8 cellular contexts compared by ENCODE assay signal in the genomic region with DNA sequence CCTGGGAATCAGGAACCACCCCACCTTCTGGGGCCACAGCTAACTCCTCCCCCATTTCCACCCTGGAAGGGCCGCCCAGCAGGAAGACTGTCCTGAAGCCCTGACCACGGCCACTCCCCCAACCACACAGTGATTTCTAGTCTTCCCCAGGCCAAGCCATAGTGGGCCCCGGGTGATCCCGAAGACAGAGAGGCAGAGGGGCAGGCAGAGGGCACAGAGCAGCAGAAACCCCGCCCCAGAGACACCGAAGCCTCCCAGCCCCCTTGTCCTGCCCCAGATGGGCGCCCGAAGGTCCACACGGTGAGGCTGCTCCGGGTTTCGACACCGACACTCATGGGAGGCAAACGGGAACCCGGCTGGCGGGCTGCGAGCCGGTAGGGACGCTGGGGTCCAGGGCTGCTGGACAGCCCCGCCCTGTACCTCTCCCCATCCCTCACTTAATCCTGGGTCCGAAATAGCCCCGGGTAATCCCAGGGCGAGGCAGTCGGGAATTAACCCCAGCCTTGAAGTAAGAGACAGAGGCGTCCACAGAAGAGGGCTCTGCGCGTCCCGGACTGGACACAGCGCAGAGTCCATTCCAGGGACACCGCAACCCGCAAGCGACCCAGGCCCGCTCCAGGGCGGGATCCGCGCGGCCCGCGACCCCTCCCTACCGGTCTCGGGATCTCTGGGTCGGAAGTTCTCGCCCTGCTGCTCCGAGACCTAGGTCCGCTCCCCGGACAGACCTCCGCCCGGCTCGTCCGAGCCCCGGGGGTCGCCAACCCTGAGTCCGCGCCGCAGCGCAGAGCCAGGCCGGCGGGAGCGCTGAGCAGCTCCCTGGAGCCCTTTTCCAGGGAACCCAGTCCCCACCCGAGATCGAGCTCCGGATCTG.
DNase-seq lines count a peak whose midpoint lies in the region; ATAC-seq, FAIRE-seq and TF ChIP-seq lines count a peak whose summit lies in the region.

No MANE protein-coding gene starts in this region.

- H3K36me3 Mint-ChIP-seq in T-helper 2 cell treated with Interferon-gamma antibody and Interleukin-4, amounts not matched to agents 5 μg/mL and 100 μg/mL, for 36 hours (ENCODE audit: low read depth), result peaks cover 12% of the 10 kb centered on the region

- TF ChIP-seq EP300 in HepG2 (IDR thresholded peaks at IDR 0.05; ENCODE audit: low read depth in 2 of 2, low read length in 2 of 2) (no peak), HepG2 (CRISPR knock-in tag; IDR thresholded peaks at IDR 0.05; ENCODE audit: borderline replicate concordance) (no peak)

- H3K9me3 Mint-ChIP-seq in T-helper 2 cell treated with Interferon-gamma antibody and Interleukin-4, amounts not matched to agents 5 μg/mL and 100 μg/mL, for 36 hours, result peaks cover 22% of the 10 kb centered on the region

- DNase-seq in T-helper 2 cell treated with Interferon-gamma antibody and Interleukin-4, amounts not matched to agents 5 μg/mL and 100 μg/mL, for 36 hours (ENCODE audit: low spot score), result no peak
- DNase-seq in T-helper 2 cell (no peak), body of pancreas (peak; percentile 60 to 74 (median 69)), HepG2 (ENCODE audit: low spot score) (peak; percentile 69), testis (peak; percentile 89)
- DNase-seq in activated CD4-positive, CD25-positive, alpha-beta regulatory T cell (lab: John Stamatoyannopoulos, UW), result no peak

- H3K27me3 ChIP-seq in body of pancreas (no peaks in the 10 kb centered on the region), HepG2 (ENCODE audit: control insufficient read depth in 1 of 2, insufficient read depth in 2 of 2, low read length in 2 of 2) (peaks cover 2 to 19% of the 10 kb centered on the region in 2 experiments; a peak in 3 of 5 replicates), testis (no peaks in the 10 kb centered on the region)

- TF ChIP-seq RAD21 in HepG2 (CRISPR knock-in tag; IDR thresholded peaks at IDR 0.05), result no peak

- H3K4me2 ChIP-seq in HepG2 (ENCODE audit: low read depth, low read length), result peak overlapping the region; percentile 79

- TF ChIP-seq CTCF in body of pancreas (IDR thresholded peaks at IDR 0.05) (no peak), HepG2 (CRISPR knock-in tag; IDR thresholded peaks at IDR 0.05) (0 out of 2 replicates have a peak, but pooled peaks have one; percentile 9), testis (IDR thresholded peaks at IDR 0.05) (no peak)

- WGBS in body of pancreas, 2 donors, result 0 to 5% methylated on average over 3 to 61 of the region's 61 CpGs
- WGBS in HepG2 (ENCODE audit: low lambda C conversion rate), result 0% methylated on average over 16 of the region's 61 CpGs
- 7% methylated on average over 59 of the region's 61 CpGs; no CpG with 5 or more reads in 1 of the 2 donors for WGBS in testis, 2 donors

- CTCF ChIA-PET in HepG2 (lab: Yijun Ruan, JAX; ENCODE audit: low intra/inter-chr PET ratio, low total read pairs), result interaction anchor here (1.4 kb wide), 1 partner anchor 19 kb away, joined by 4 read pairs; no protein-coding TSS in a partner anchor

- ATAC-seq in body of pancreas, result peak; percentile 71
- peak; percentile 80 for ATAC-seq in HepG2
- no peak for ATAC-seq in HG03045 (IDR thresholded peaks at IDR 0.05; ENCODE audit: unreplicated experiment)
- no peak for ATAC-seq in HG03442 (IDR thresholded peaks at IDR 0.05; ENCODE audit: unreplicated experiment)

- intact Hi-C loops in body of pancreas (cut with DNase I), result loop anchor here (10.0 kb wide), 1 partner anchor 187 kb away; no protein-coding TSS in a partner anchor
- intact Hi-C loops in HepG2 (cut with micrococcal nuclease; ENCODE audit: unreplicated experiment), result loop anchor here (1.0 to 5.0 kb wide), 3 partner anchors 18 to 189 kb away; no protein-coding TSS in a partner anchor
- intact Hi-C loops in testis (cut with DNase I; ENCODE audit: low total_unique reads), result no loop called here

- H3K4me3 ChIP-seq in body of pancreas (peak overlapping the region; percentile 14 to 37), HepG2 (replicated peaks in 1 of 3; ENCODE audit: insufficient read depth in 1 of 3, low read depth in 2 of 3, low read length in 3 of 3) (peak overlapping the region; percentile 76 to 94 (median 93)), testis (peak overlapping the region; percentile 51 to 67)

- H3K9me3 ChIP-seq in body of pancreas (no peaks in the 10 kb centered on the region), HepG2 (ENCODE audit: low read length) (peaks cover 9% of the 10 kb centered on the region), testis (no peaks in the 10 kb centered on the region)

- POLR2A ChIA-PET in HepG2 (lab: Yijun Ruan, JAX), result interaction anchor here (0.7 to 1.4 kb wide), 5 partner anchors 19 to 170 kb away, joined by 3 to 4 read pairs (median 3); no protein-coding TSS in a partner anchor

- no peak overlapping the region for H3K27ac Mint-ChIP-seq in T-helper 2 cell treated with Interferon-gamma antibody and Interleukin-4, amounts not matched to agents 5 μg/mL and 100 μg/mL, for 36 hours

- H3K27me3 Mint-ChIP-seq in T-helper 2 cell treated with Interferon-gamma antibody and Interleukin-4, amounts not matched to agents 5 μg/mL and 100 μg/mL, for 36 hours (ENCODE audit: low read depth), result peaks cover 36% of the 10 kb centered on the region

- H3K79me2 ChIP-seq in HepG2 (ENCODE audit: insufficient read depth, low read length), result peaks cover 51% of the 10 kb centered on the region

- TSS peak; percentile 87 for BruUV-seq in HepG2 (replicated peaks; lab: Mats Ljungman, UMichigan)

- H3K27ac ChIP-seq in body of pancreas, result peak overlapping the region; percentile 2 to 65 (median 53)
- H3K27ac ChIP-seq in HepG2 (ENCODE audit: extremely low read length, insufficient read depth, low read length), result peak overlapping the region; percentile 81
- H3K27ac ChIP-seq in testis, result peak overlapping the region; percentile 50 to 53

- H3K4me1 ChIP-seq in body of pancreas (peaks cover 18% of the 10 kb centered on the region), HepG2 (ENCODE audit: insufficient read depth, low read length) (peaks cover 70% of the 10 kb centered on the region), testis (peaks cover 12% of the 10 kb centered on the region)

- H3K36me3 ChIP-seq in body of pancreas (replicated peaks in 1 of 2; ENCODE audit: insufficient read depth in 1 of 2, low read depth in 2 of 2) (no peaks in the 10 kb centered on the region), HepG2 (replicated peaks in 1 of 2; ENCODE audit: control insufficient read depth in 1 of 2, insufficient read depth in 2 of 2, low read length in 2 of 2) (peaks cover 0 to 4% of the 10 kb centered on the region in 2 experiments; a peak in 1 of 5 replicates), testis (ENCODE audit: low read depth, missing control alignments) (no peaks in the 10 kb centered on the region)

- peak in 2 of 3 donors; percentile 44 to 47 for TF ChIP-seq POLR2A in body of pancreas (IDR thresholded peaks at IDR 0.05)
- peak; percentile 48 to 67; a peak in 3 of 4 replicates for TF ChIP-seq POLR2A in HepG2 (IDR thresholded peaks at IDR 0.05; ENCODE audit: insufficient read depth in 1 of 2, low read depth in 2 of 2, low read length in 2 of 2)
- TF ChIP-seq POLR2A in testis (IDR thresholded peaks at IDR 0.05), result no peak

- H2AFZ ChIP-seq in HepG2 (ENCODE audit: low read length), result no peak overlapping the region

- in situ Hi-C loops in HepG2 (cut with HindIII; ENCODE audit: extremely low pct_ligation_motif_present, low pct_unique_long_range_greater_than_20kb), result loop anchor here (5.0 kb wide), 1 partner anchor 190 kb away; no protein-coding TSS in a partner anchor

- H4K20me1 ChIP-seq in HepG2 (ENCODE audit: insufficient read depth, low read length), result peaks cover 2% of the 10 kb centered on the region; the same call in 1 of the 2 replicates

- FAIRE-seq in HepG2 (lab: Jason Lieb, UNC), result peak; percentile 65

- peak overlapping the region; percentile 62 for H3K4me3 Mint-ChIP-seq in T-helper 2 cell treated with Interferon-gamma antibody and Interleukin-4, amounts not matched to agents 5 μg/mL and 100 μg/mL, for 36 hours

- peaks cover 8% of the 10 kb centered on the region for H3K4me1 Mint-ChIP-seq in T-helper 2 cell treated with Interferon-gamma antibody and Interleukin-4, amounts not matched to agents 5 μg/mL and 100 μg/mL, for 36 hours (ENCODE audit: low read depth)

- H3K9ac ChIP-seq in HepG2 (ENCODE audit: insufficient read depth, low read depth, low read length), result peak overlapping the region; percentile 88

TF ChIP-seq in HepG2, 621 proteins besides CTCF, POLR2A, EP300 and RAD21 (continues in another document):
- TF ChIP-seq, protein P1, sequence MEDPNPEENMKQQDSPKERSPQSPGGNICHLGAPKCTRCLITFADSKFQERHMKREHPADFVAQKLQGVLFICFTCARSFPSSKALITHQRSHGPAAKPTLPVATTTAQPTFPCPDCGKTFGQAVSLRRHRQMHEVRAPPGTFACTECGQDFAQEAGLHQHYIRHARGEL (CRISPR knock-in tag; IDR thresholded peaks at IDR 0.05), result 0 out of 2 replicates have a peak, but pooled peaks have one; percentile 47
- TF ChIP-seq ZSCAN29 (CRISPR knock-in tag; conservative IDR thresholded peaks at IDR 0.05) (0 out of 2 replicates have a peak, but pooled peaks have one; percentile 62), TEAD2 (CRISPR knock-in tag; IDR thresholded peaks at IDR 0.05) (no peak), SMAD9 (CRISPR knock-in tag; IDR thresholded peaks at IDR 0.05) (peak; percentile 28; the same call in 1 of the 2 replicates)
- TF ChIP-seq, protein P2, sequence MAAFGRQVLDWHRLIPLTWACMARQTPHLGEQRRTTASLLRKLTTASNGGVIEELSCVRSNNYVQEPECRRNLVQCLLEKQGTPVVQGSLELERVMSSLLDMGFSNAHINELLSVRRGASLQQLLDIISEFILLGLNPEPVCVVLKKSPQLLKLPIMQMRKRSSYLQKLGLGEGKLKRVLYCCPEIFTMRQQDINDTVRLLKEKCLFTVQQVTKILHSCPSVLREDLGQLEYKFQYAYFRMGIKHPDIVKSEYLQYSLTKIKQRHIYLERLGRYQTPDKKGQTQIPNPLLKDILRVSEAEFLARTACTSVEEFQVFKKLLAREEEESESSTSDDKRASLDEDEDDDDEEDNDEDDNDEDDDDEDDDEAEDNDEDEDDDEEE (CRISPR knock-in tag; IDR thresholded peaks at IDR 0.05), result 0 out of 2 replicates have a peak, but pooled peaks have one; percentile 45
- TF ChIP-seq, protein P3, sequence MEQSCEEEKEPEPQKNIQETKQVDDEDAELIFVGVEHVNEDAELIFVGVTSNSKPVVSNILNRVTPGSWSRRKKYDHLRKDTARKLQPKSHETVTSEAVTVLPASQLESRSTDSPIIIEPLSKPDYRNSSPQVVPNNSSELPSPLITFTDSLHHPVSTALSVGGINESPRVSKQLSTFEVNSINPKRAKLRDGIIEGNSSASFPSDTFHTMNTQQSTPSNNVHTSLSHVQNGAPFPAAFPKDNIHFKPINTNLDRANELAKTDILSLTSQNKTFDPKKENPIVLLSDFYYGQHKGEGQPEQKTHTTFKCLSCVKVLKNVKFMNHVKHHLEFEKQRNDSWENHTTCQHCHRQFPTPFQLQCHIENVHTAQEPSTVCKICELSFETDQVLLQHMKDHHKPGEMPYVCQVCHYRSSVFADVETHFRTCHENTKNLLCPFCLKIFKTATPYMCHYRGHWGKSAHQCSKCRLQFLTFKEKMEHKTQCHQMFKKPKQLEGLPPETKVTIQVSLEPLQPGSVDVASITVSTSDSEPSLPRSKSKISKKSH (CRISPR knock-in tag; IDR thresholded peaks at IDR 0.05; ENCODE audit: borderline replicate concordance), result no peak; the same call in 1 of the 2 replicates

Comparison
In these comparisons a context has a peak if more than half of its experiments do, and no peak if none do; other contexts are left out.
1. DNase-seq: peak in body of pancreas (4 of 4), HepG2 (single experiment) and testis (single experiment); none in T-helper 2 cell treated with Interferon-gamma antibody and Interleukin-4, amounts not matched to agents 5 μg/mL and 100 μg/mL, for 36 hours (single experiment), T-helper 2 cell (0 of 5) and activated CD4-positive, CD25-positive, alpha-beta regulatory T cell (0 of 4).
2. ATAC-seq: peak in body of pancreas (single experiment) and HepG2 (single experiment); none in HG03045 (single experiment) and HG03442 (single experiment).
3. H3K4me3 ChIP-seq: peak in every context shown above with its lines; median percentile 93 in HepG2; 59 in testis; 26 in body of pancreas.
4. Peak in every context shown above with its lines, with median percentiles within 50 percentile points of each other: H3K27ac ChIP-seq.